Comparison of ENCODE assay signal across 8 cellular contexts in the genomic region with DNA sequence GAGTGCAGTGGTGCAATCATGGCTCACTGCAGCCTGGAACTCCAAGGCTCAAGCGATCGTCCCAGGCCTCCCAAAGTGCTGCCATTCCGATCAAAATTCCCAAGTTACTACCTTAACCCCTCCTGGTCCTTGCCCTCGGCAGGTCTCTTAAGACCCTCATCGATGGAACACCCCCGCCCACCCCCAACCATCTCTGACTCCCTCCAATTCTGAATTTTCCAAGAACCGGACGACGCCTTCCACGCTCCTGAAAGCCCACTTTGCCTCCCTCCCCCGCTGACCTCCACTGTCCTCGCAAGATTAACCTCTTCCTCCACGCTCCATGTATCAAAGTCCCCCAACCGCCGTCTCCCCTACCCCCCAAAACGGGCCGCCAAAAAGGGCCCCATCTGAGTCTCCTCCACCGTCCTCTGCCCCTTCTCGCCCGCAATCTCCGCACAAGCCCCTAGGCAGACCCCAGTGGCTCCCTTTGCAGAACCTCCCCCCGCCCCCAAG. TPM values are rescaled to one million over a fixed set of nuclear protein-coding genes. Genes with fewer than 3 reads are reported as not detected.
DNase-seq lines count a peak whose midpoint lies in the region; ATAC-seq and TF ChIP-seq lines count a peak whose summit lies in the region.

No MANE protein-coding gene starts in this region.

- H3K9ac ChIP-seq in mesendoderm (ENCODE audit: low read length) = peak overlapping the region; percentile 80

- H3K36me3 ChIP-seq in brain microvascular endothelial cell (replicated peaks) (peaks cover 41% of the 10 kb centered on the region), mesendoderm (ENCODE audit: control insufficient read depth, insufficient read depth, low read length) (peaks cover 5% of the 10 kb centered on the region), uterus (no peaks in the 10 kb centered on the region)

- H2BK120ac ChIP-seq in mesendoderm (ENCODE audit: low read depth, low read length) = peak overlapping the region; percentile 23

- peak overlapping the region; percentile 94 for H3K4me3 Mint-ChIP-seq in activated naive CD4-positive, alpha-beta T cell treated with anti-CD3 and anti-CD28 coated beads, Interleukin-2, amount 50 U/mL, for 24 hours

- H3K27me3 ChIP-seq in brain microvascular endothelial cell (replicated peaks) (no peaks in the 10 kb centered on the region), mesendoderm (ENCODE audit: insufficient read depth, low read length, poor library complexity) (no peaks in the 10 kb centered on the region), uterus (no peaks in the 10 kb centered on the region)

- TF ChIP-seq CTCF in brain microvascular endothelial cell (IDR thresholded peaks at IDR 0.05; ENCODE audit: low read depth, low read length, missing control alignments) (no peak), uterus (IDR thresholded peaks at IDR 0.05) (no peak)

- H3K36me3 Mint-ChIP-seq in activated naive CD4-positive, alpha-beta T cell treated with anti-CD3 and anti-CD28 coated beads, Interleukin-2, amount 50 U/mL, for 24 hours = peaks cover 2% of the 10 kb centered on the region

- H3K23ac ChIP-seq in mesendoderm (ENCODE audit: low read length) = no peak overlapping the region

- peak overlapping the region; percentile 74 for H3K4ac ChIP-seq in mesendoderm (ENCODE audit: low read depth, low read length)

- peak overlapping the region; percentile 92 for H3K18ac ChIP-seq in mesendoderm (ENCODE audit: low read length)

- H4K5ac ChIP-seq in mesendoderm (ENCODE audit: low read length) = no peak overlapping the region

- no peak for TF ChIP-seq POLR2A in uterus (IDR thresholded peaks at IDR 0.05)

- peak overlapping the region; percentile 96 for H3K56ac ChIP-seq in mesendoderm (ENCODE audit: low read length)

- H3K27ac ChIP-seq in brain microvascular endothelial cell = peak overlapping the region; percentile 94
- H3K27ac ChIP-seq in mesendoderm (ENCODE audit: low read depth, low read length) = peak overlapping the region; percentile 67
- H3K27ac ChIP-seq in uterus = peak overlapping the region; percentile 94 to 99

- H3K9me3 Mint-ChIP-seq in activated naive CD4-positive, alpha-beta T cell treated with anti-CD3 and anti-CD28 coated beads, Interleukin-2, amount 50 U/mL, for 24 hours = no peaks in the 10 kb centered on the region

- H2AK5ac ChIP-seq in mesendoderm (ENCODE audit: low read length) = no peak overlapping the region

- in situ Hi-C loops in brain microvascular endothelial cell (cut with HindIII; ENCODE audit: low pct_ligation_motif_present, low sequenced_read_pairs) = no loop called here

- no peak for ATAC-seq in GM18517 (IDR thresholded peaks at IDR 0.05; ENCODE audit: unreplicated experiment)

- H3K79me1 ChIP-seq in mesendoderm (ENCODE audit: low read length) = peaks cover 14% of the 10 kb centered on the region

- H3K4me1 ChIP-seq in mesendoderm (ENCODE audit: control insufficient read depth, low read depth, low read length) = peaks cover 4% of the 10 kb centered on the region
- peaks cover 12 to 34% of the 10 kb centered on the region in 2 donors for H3K4me1 ChIP-seq in uterus

- DNase-seq in activated naive CD4-positive, alpha-beta T cell (lab: John Stamatoyannopoulos, UW) = no peak
- DNase-seq in brain microvascular endothelial cell = no peak
- DNase-seq in mesendoderm = no peak
- DNase-seq in uterus = peak in 1 of 2 donors; percentile 56
- no peak for DNase-seq in cerebellar cortex (ENCODE audit: low spot score)
- DNase-seq in kidney glomerular epithelial cell (lab: John Stamatoyannopoulos, UW) = no peak

- H3K27me3 Mint-ChIP-seq in activated naive CD4-positive, alpha-beta T cell treated with anti-CD3 and anti-CD28 coated beads, Interleukin-2, amount 50 U/mL, for 24 hours = no peaks in the 10 kb centered on the region

- no peak overlapping the region for H2BK15ac ChIP-seq in mesendoderm (replicated peaks; ENCODE audit: low read depth)

- intact Hi-C loops in uterus (cut with DNase I; ENCODE audit: low total_unique reads) = no loop called here

- no peak overlapping the region for H4K8ac ChIP-seq in mesendoderm (ENCODE audit: low read depth, low read length)

- no CpG with 5 or more reads among the region's 22 CpGs for WGBS in mesendoderm (ENCODE audit: extremely low coverage, insufficient coverage, low lambda C conversion rate)

- H3K27ac Mint-ChIP-seq in activated naive CD4-positive, alpha-beta T cell treated with anti-CD3 and anti-CD28 coated beads, Interleukin-2, amount 50 U/mL, for 24 hours = peak overlapping the region; percentile 84

- peaks cover 41% of the 10 kb centered on the region for H3K79me2 ChIP-seq in mesendoderm (ENCODE audit: control insufficient read depth, insufficient read depth, low read length)

- H3K4me1 Mint-ChIP-seq in activated naive CD4-positive, alpha-beta T cell treated with anti-CD3 and anti-CD28 coated beads, Interleukin-2, amount 50 U/mL, for 24 hours = peaks cover 28% of the 10 kb centered on the region

- peak overlapping the region; percentile 99 for H3K4me2 ChIP-seq in mesendoderm (ENCODE audit: low read length)

- no peak overlapping the region for H2BK5ac ChIP-seq in mesendoderm (ENCODE audit: low read length)

- H3K9me3 ChIP-seq in uterus = no peaks in the 10 kb centered on the region

- H3K4me3 ChIP-seq in brain microvascular endothelial cell (ENCODE audit: low read depth, low read length) = peak overlapping the region; percentile 98
- H3K4me3 ChIP-seq in mesendoderm (ENCODE audit: low read length) = peak overlapping the region; percentile 75
- H3K4me3 ChIP-seq in uterus = peak overlapping the region; percentile 69 to 95

RNA-seq across cellular contexts. Expression of a gene that starts 0.5 kb away (rescaled TPM):
- polyA plus RNA-seq in mesendoderm (2013, experiment 1 of 2) = 96.8 TPM
- 100 TPM for polyA plus RNA-seq in mesendoderm (2013, experiment 2 of 2)
- total RNA-seq in uterus = 100 to 1,000 TPM in 2 of 4 donors, 10 to 100 TPM in 1, 1 to 10 TPM in 1; 7.1 to 119 (median 91.9) TPM

RNA-seq across cellular contexts. Expression of a gene that starts 14.9 kb away (rescaled TPM):
- polyA plus RNA-seq in mesendoderm (2013, experiment 1 of 2) = 1,945 TPM
- polyA plus RNA-seq in mesendoderm (2013, experiment 2 of 2) = 1,914 TPM
- 1,000 to 10,000 TPM in 2 of 4 donors, 100 to 1,000 TPM in 2; 936 to 2,469 (median 1,635) TPM for total RNA-seq in uterus

RNA-seq across cellular contexts. Expression of a gene that starts 37.2 kb away (rescaled TPM):
- 63.4 TPM for polyA plus RNA-seq in mesendoderm (2013, experiment 1 of 2)
- 63.3 TPM for polyA plus RNA-seq in mesendoderm (2013, experiment 2 of 2)
- total RNA-seq in uterus = 10 to 100 TPM in 3 of 4 donors, 1 to 10 TPM in 1; 10.0 to 39.4 (median 23.4) TPM

RNA-seq across cellular contexts. Expression of a gene that starts 37.5 kb away (rescaled TPM):
- polyA plus RNA-seq in mesendoderm (2013, experiment 1 of 2) = 23.5 TPM
- 22.6 TPM for polyA plus RNA-seq in mesendoderm (2013, experiment 2 of 2)
- total RNA-seq in uterus = under 1 TPM in 1 of 4 donors, not detected in 3; 0.67 TPM
